Comparison of ENCODE assay signal across 8 cellular contexts in genomic region chr3:160413613-160414248, GRCh38. TPM values are rescaled to one million over a fixed set of nuclear protein-coding genes. Genes with fewer than 3 reads are reported as not detected.
A peak's percentile ranks its signal among the peaks of the same experiment; 100 is the strongest.
DNase-seq lines count a peak whose midpoint lies in the region; ATAC-seq and TF ChIP-seq lines count a peak whose summit lies in the region.

No MANE protein-coding gene starts in this region.

- H3K27ac ChIP-seq in transverse colon, result no peak overlapping the region

- H3K9me3 ChIP-seq in transverse colon, result no peaks in the 10 kb centered on the region

- in situ Hi-C loops in Caki2 (cut with HindIII; ENCODE audit: low pct_unique_long_range_greater_than_20kb, low sequenced_read_pairs), result no loop called here
- in situ Hi-C loops in transverse colon (cut with MboI; ENCODE audit: low pct_ligation_motif_present in 1 of 4, low pct_unique_long_range_greater_than_20kb in 1 of 4, low sequenced_read_pairs in 3 of 4), result loop anchor here in 2 of 4 donors (10.0 kb wide), 2 partner anchors 379 to 389 kb away; no protein-coding TSS in a partner anchor

- H3K27me3 ChIP-seq in transverse colon, result no peaks in the 10 kb centered on the region

- DNase-seq in Caki2 (ENCODE audit: low read depth) (peak; percentile 53), LNCaP clone FGC (ENCODE audit: low read depth) (peak; percentile 64), RKO (ENCODE audit: low spot score) (peak; percentile 86), fibroblast of pulmonary artery (ENCODE audit: low read depth) (peak; percentile 90), nucleus accumbens (lab: John Stamatoyannopoulos, UW) (peak in 42 of 56 donors; percentile 3 to 76 (median 36)), transverse colon (peak; percentile 65)
- DNase-seq in activated T-cell treated with anti-CD3 and anti-CD28 coated beads, Interleukin-2, amount 50 U/mL, for 72 hours, result peak; percentile 56 to 68

- intact Hi-C loops in transverse colon (cut with DNase I; ENCODE audit: low total_unique reads), result loop anchor here (2.0 kb wide), 1 partner anchor 383 kb away; no protein-coding TSS in a partner anchor

- H3K36me3 ChIP-seq in transverse colon, result peaks cover 0 to 27% (median 7%) of the 10 kb centered on the region in 4 donors

- no peaks in the 10 kb centered on the region for H3K4me1 ChIP-seq in transverse colon

- no peak for TF ChIP-seq EP300 in transverse colon (IDR thresholded peaks at IDR 0.05; ENCODE audit: low read depth)

- H3K4me3 ChIP-seq in LNCaP clone FGC (ENCODE audit: low read depth, low read length), result no peak overlapping the region
- H3K4me3 ChIP-seq in fibroblast of pulmonary artery (replicated peaks; ENCODE audit: low read depth, low read length), result no peak overlapping the region
- no peak overlapping the region for H3K4me3 ChIP-seq in transverse colon

- peak overlapping the region; percentile 50 for H3K27ac Mint-ChIP-seq in activated T-cell treated with anti-CD3 and anti-CD28 coated beads, Interleukin-2, amount 50 U/mL, for 72 hours

- WGBS in transverse colon (ENCODE audit: low coverage in 1 of 2), 2 donors, result 26 to 37% methylated on average over 3 of the region's 3 CpGs

- no peak for TF ChIP-seq POLR2A in transverse colon (IDR thresholded peaks at IDR 0.05)

- H3K9me3 Mint-ChIP-seq in activated T-cell treated with anti-CD3 and anti-CD28 coated beads, Interleukin-2, amount 50 U/mL, for 72 hours, result no peaks in the 10 kb centered on the region

- no peak overlapping the region for H3K4me3 Mint-ChIP-seq in activated T-cell treated with anti-CD3 and anti-CD28 coated beads, Interleukin-2, amount 50 U/mL, for 72 hours

- H3K4me1 Mint-ChIP-seq in activated T-cell treated with anti-CD3 and anti-CD28 coated beads, Interleukin-2, amount 50 U/mL, for 72 hours (ENCODE audit: low read depth), result no peaks in the 10 kb centered on the region

- peaks cover 9 to 43% of the 10 kb centered on the region in 2 donors for H3K36me3 Mint-ChIP-seq in activated T-cell treated with anti-CD3 and anti-CD28 coated beads, Interleukin-2, amount 50 U/mL, for 72 hours (ENCODE audit: insufficient read depth in 2 of 2)

- peak; percentile 85 for ATAC-seq in GM21447 (IDR thresholded peaks at IDR 0.05; ENCODE audit: unreplicated experiment)
- peak; percentile 70 to 75 for ATAC-seq in activated T-cell treated with anti-CD3 and anti-CD28 coated beads, Interleukin-2, amount 50 U/mL, for 72 hours (replicated peaks in 1 of 2)

- TF ChIP-seq CTCF in LNCaP clone FGC (IDR thresholded peaks at IDR 0.05; ENCODE audit: control insufficient read depth, extremely low read depth, insufficient read depth) (peak; percentile 82), fibroblast of pulmonary artery (IDR thresholded peaks at IDR 0.05; ENCODE audit: low read length, missing control alignments) (peak; percentile 88), transverse colon (IDR thresholded peaks at IDR 0.05) (peak; percentile 78 to 91 (median 82))

- no peaks in the 10 kb centered on the region for H3K27me3 Mint-ChIP-seq in activated T-cell treated with anti-CD3 and anti-CD28 coated beads, Interleukin-2, amount 50 U/mL, for 72 hours (ENCODE audit: low read depth)

RNA-seq across cellular contexts. Expression of gene SMC4, which starts 14.3 kb away (rescaled TPM):
- total RNA-seq in Caki2 (2014; rRNA removed; shearing (Covaris generic); ENCODE audit: low replicate concordance), result 40.7 and 60.1 TPM in 2 replicates
- 100 to 1,000 TPM; 167 to 206 TPM for total RNA-seq in activated T-cell treated with anti-CD3 and anti-CD28 coated beads, Interleukin-2, amount 50 U/mL, for 72 hours
- 100 to 1,000 TPM in 1 of 4 donors, 10 to 100 TPM in 3; 29.4 to 263 (median 57.9) TPM for total RNA-seq in transverse colon

RNA-seq across cellular contexts. Expression of gene IFT80, which starts 14.7 kb away (rescaled TPM):
- 43.1 and 91.9 TPM in 2 replicates for total RNA-seq in Caki2 (2014; rRNA removed; shearing (Covaris generic); ENCODE audit: low replicate concordance)
- 10 to 100 TPM; 22.2 to 22.7 TPM for total RNA-seq in activated T-cell treated with anti-CD3 and anti-CD28 coated beads, Interleukin-2, amount 50 U/mL, for 72 hours
- total RNA-seq in transverse colon, result 10 to 100 TPM in 3 of 4 donors, under 1 TPM in 1; 0.37 to 78.8 (median 19.7) TPM

RNA-seq across cellular contexts. Expression of gene TRIM59, which starts 35.9 kb away (rescaled TPM):
- total RNA-seq in Caki2 (2014; rRNA removed; shearing (Covaris generic); ENCODE audit: low replicate concordance), result 30.5 and 61.7 TPM in 2 replicates
- total RNA-seq in activated T-cell treated with anti-CD3 and anti-CD28 coated beads, Interleukin-2, amount 50 U/mL, for 72 hours, result 10 to 100 TPM; 39.9 to 41.8 TPM
- total RNA-seq in transverse colon, result 10 to 100 TPM in 1 of 4 donors, 1 to 10 TPM in 2, not detected in 1; 1.9 to 10.9 (median 8.4) TPM

Comparison
In these comparisons a context has a peak if more than half of its experiments do, and no peak if none do; other contexts are left out.
1. DNase-seq: peak in every context shown above with its lines; median percentile 90 in fibroblast of pulmonary artery; 86 in RKO; 65 in transverse colon; 64 in LNCaP clone FGC; 62 in activated T-cell treated with anti-CD3 and anti-CD28 coated beads, Interleukin-2, amount 50 U/mL, for 72 hours; 53 in Caki2; 36 in nucleus accumbens.